ENCODE assay signal across 11 cellular contexts in the genomic region with DNA sequence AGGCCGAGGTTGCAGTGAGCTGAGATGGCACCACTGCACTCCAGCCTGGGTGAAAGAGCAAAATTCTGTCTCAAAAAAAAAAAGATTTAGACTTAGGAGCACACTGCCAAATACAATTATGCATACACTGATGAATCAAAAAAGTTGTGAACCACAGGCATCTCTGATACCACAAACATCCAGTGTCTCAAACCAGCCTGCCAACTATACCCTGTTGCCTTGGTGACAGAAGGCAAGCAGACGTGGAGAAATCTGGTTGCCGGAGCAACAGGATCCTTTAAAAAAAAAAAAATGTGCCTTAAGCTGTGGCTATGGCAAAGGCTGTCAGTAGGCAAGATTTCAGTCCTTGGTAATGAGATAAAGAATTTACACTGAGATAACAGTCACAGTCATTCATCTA.
A peak's percentile ranks its signal among the peaks of the same experiment; 100 is the strongest.
DNase-seq lines count a peak whose midpoint lies in the region.
"Had no signal": no experiment of that assay in that cellular context is flagged by ENCODE, and none has a peak within 500 bp of the region (broad histone marks: within the 10 kb centered on the region; RNA-seq: fewer than 3 reads in every experiment).

No MANE protein-coding gene starts in this region.

- DNase-seq in EL, result peak; percentile 95
- peak; percentile 17 for DNase-seq in NCI-H524 treated with DMSO at 0.1 percent for 48 hours (lab: John Stamatoyannopoulos, UW)
- DNase-seq in trophoblast cell, result peak; percentile 28 to 58
- DNase-seq in NCI-H2081 treated with DMSO at 0.1 percent for 48 hours (lab: John Stamatoyannopoulos, UW), result no peak
- no peak for DNase-seq in stimulated activated CD4-positive, alpha-beta T cell treated with anti-CD3 and anti-CD28 coated beads, Interleukin-4, amount 100 ng/mL, for 1 hour
- DNase-seq in RKO (ENCODE audit: low spot score), result no peak
- no peak for DNase-seq in stimulated activated CD4-positive, alpha-beta T cell treated with anti-CD3 and anti-CD28 coated beads, Interleukin-4, amount 100 ng/mL, for 24 hours
- DNase-seq: activated naive CD4-positive, alpha-beta T cell treated with anti-CD3 and anti-CD28 coated beads, Interleukin-2, amount 10 ng/mL, durations not matched to agents 7 days and 5 days; right cardiac atrium had no signal

- H3K79me2 ChIP-seq in trophoblast cell (ENCODE audit: control insufficient read depth, insufficient read depth, low read length, poor library complexity), result no peaks in the 10 kb centered on the region

- H2AFZ ChIP-seq in trophoblast cell (ENCODE audit: insufficient read depth, low read length, poor library complexity), result no peak overlapping the region

- no peak overlapping the region for H3K4ac ChIP-seq in trophoblast cell (ENCODE audit: low read depth, low read length)

- no CpG with 5 or more reads among the region's 3 CpGs for WGBS in trophoblast cell (ENCODE audit: extremely low coverage, insufficient coverage, insufficient read length)

- H3K14ac ChIP-seq in trophoblast cell (ENCODE audit: low read length), result no peak overlapping the region

- no peaks in the 10 kb centered on the region for H3K9me3 ChIP-seq in trophoblast cell (ENCODE audit: insufficient read depth, low read depth, low read length)

- H3K36me3 ChIP-seq in trophoblast cell (ENCODE audit: control insufficient read depth in 1 of 2, insufficient read depth in 2 of 2, low read length in 2 of 2), result no peaks in the 10 kb centered on the region

- H4K8ac ChIP-seq in trophoblast cell (ENCODE audit: low read depth, low read length), result no peak overlapping the region

- no peaks in the 10 kb centered on the region for H3K79me1 ChIP-seq in trophoblast cell (ENCODE audit: low read length)

- H3K27me3 ChIP-seq in trophoblast cell (ENCODE audit: insufficient read depth, low read length), result no peaks in the 10 kb centered on the region

- no peak overlapping the region for H2BK120ac ChIP-seq in trophoblast cell (ENCODE audit: insufficient read depth, low read length, poor library complexity)

- H3K9ac ChIP-seq in trophoblast cell (ENCODE audit: low read length), result no peak overlapping the region

- no peak overlapping the region for H3K4me3 ChIP-seq in trophoblast cell (ENCODE audit: low read depth, low read length)

- no peak overlapping the region for H2BK12ac ChIP-seq in trophoblast cell (ENCODE audit: low read length)

- H4K91ac ChIP-seq in trophoblast cell (ENCODE audit: low read depth, low read length), result no peak overlapping the region

- no peak overlapping the region for H2BK5ac ChIP-seq in trophoblast cell (ENCODE audit: low read depth, low read length, poor library complexity)

- no peak overlapping the region for H4K12ac ChIP-seq in trophoblast cell (ENCODE audit: low read depth, low read length)

- H3K4me1 ChIP-seq in trophoblast cell (ENCODE audit: control insufficient read depth in 1 of 2, insufficient read depth in 2 of 2, low read length in 2 of 2), result no peaks in the 10 kb centered on the region

- H2AK5ac ChIP-seq in trophoblast cell (ENCODE audit: low read length), result no peak overlapping the region

- no peak overlapping the region for H3K18ac ChIP-seq in trophoblast cell (ENCODE audit: low read length)

- H3K27ac ChIP-seq in cingulate gyrus (ENCODE audit: low read depth, low read length) (peak overlapping the region; percentile 32), trophoblast cell (ENCODE audit: low read depth, low read length) (no peak overlapping the region)
- H3K27ac ChIP-seq: VCaP had no signal

- H3K4me2 ChIP-seq in trophoblast cell (ENCODE audit: low read length), result no peak overlapping the region

- no peak overlapping the region for H3K23ac ChIP-seq in trophoblast cell (ENCODE audit: low read length)

Comparison
In these comparisons a context has a peak if more than half of its experiments do, and no peak if none do; other contexts are left out.
1. DNase-seq: peak in EL (single experiment), NCI-H524 treated with DMSO at 0.1 percent for 48 hours (single experiment) and trophoblast cell (2 of 2); none in NCI-H2081 treated with DMSO at 0.1 percent for 48 hours (single experiment), stimulated activated CD4-positive, alpha-beta T cell treated with anti-CD3 and anti-CD28 coated beads, Interleukin-4, amount 100 ng/mL, for 1 hour (single experiment), RKO (single experiment) and stimulated activated CD4-positive, alpha-beta T cell treated with anti-CD3 and anti-CD28 coated beads, Interleukin-4, amount 100 ng/mL, for 24 hours (single experiment).